In the genomic region with DNA sequence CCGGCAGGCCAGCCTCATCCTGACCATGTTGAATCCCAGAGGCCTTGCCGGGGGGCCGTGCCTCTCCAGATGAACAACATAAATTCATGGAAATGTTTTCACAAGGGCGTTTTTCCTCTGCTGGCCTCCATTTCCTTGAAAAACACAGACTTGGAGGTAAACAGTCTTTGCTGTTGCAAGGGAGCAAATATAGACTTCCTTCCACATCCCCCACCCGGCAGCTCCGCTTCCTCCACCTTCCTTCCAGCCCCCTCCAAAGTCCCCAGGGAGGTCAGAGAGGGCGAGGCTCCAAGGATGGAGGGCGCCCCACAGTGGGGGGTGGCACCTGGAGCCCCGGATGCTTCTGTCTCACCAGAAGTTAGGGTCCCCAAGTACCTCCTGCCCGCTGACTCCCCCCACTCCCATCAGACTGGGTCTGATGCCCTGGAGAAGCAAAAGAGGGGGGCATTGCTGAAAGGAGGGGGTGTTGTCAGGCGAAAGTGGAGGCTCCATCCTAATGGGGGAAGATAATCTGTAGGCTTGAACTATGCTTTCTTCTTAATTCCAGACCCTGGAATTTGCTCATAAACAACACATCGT, we compare ENCODE assay signal across 24 cellular contexts. TPM values are rescaled to one million over a fixed set of nuclear protein-coding genes. Genes with fewer than 3 reads are reported as not detected.
DNase-seq lines count a peak whose midpoint lies in the region; ATAC-seq, FAIRE-seq and TF ChIP-seq lines count a peak whose summit lies in the region.
"Had no signal": no experiment of that assay in that cellular context is flagged by ENCODE, and none has a peak within 500 bp of the region (broad histone marks: within the 10 kb centered on the region; RNA-seq: fewer than 3 reads in every experiment).

No MANE protein-coding gene starts in this region.

- no peaks in the 10 kb centered on the region for H3K9me1 ChIP-seq in endothelial cell of umbilical vein (replicated peaks; ENCODE audit: control insufficient read depth, extremely low read depth, insufficient read depth, low read length)

- peak overlapping the region in 2 of 3 experiments; percentile 74 to 80 for H3K27ac Mint-ChIP-seq in nephron
- H3K27ac Mint-ChIP-seq: CD8-positive, alpha-beta T cell had no signal

- 51 to 61% methylated on average over 12 of the region's 12 CpGs for WGBS in heart right ventricle, 2 donors

- dilution Hi-C loops in endothelial cell of umbilical vein (cut with MboI; ENCODE audit: extremely low pct_ligation_motif_present, low sequenced_read_pairs): no loop called here

- H2AFZ ChIP-seq in endothelial cell of umbilical vein (ENCODE audit: low read depth, low read length): peak overlapping the region; percentile 28
- H2AFZ ChIP-seq: PC-9 had no signal

- H3K9ac ChIP-seq in endothelial cell of umbilical vein (replicated peaks; ENCODE audit: extremely low read depth, insufficient read depth, low read length): no peak overlapping the region

- H3K4me3 ChIP-seq in heart right ventricle (no peak overlapping the region), endothelial cell of umbilical vein (replicated peaks in 1 of 3; ENCODE audit: insufficient read depth in 1 of 3, low read depth in 1 of 3, low read length in 3 of 3) (no peak overlapping the region), upper lobe of right lung (no peak overlapping the region)
- H3K4me3 ChIP-seq: A549, PC-9 had no signal

- peaks cover 0 to 6% (median 0%) of the 10 kb centered on the region in 11 donors for H3K9me3 ChIP-seq in heart right ventricle
- no peaks in the 10 kb centered on the region for H3K9me3 ChIP-seq in endothelial cell of umbilical vein (replicated peaks; ENCODE audit: control insufficient read depth, insufficient read depth, low read length)
- no peaks in the 10 kb centered on the region for H3K9me3 ChIP-seq in upper lobe of right lung
- H3K9me3 ChIP-seq: A549 had no signal

- no peaks in the 10 kb centered on the region for H4K20me1 ChIP-seq in endothelial cell of umbilical vein (replicated peaks; ENCODE audit: control insufficient read depth, extremely low read depth, insufficient read depth, low read length)

- TF ChIP-seq CTCF in heart right ventricle (IDR thresholded peaks at IDR 0.05) (peak in 1 of 9 donors; percentile 31), endothelial cell of umbilical vein (IDR thresholded peaks at IDR 0.05; ENCODE audit: extremely low read depth in 1 of 2, insufficient read depth in 1 of 2, low read depth in 1 of 2, low read length in 2 of 2) (no peak), nephron (IDR thresholded peaks at IDR 0.05; ENCODE audit: unreplicated experiment in 3 of 3) (no peak), upper lobe of right lung (IDR thresholded peaks at IDR 0.05) (no peak)

- no peak for TF ChIP-seq POLR2A in endothelial cell of umbilical vein (IDR thresholded peaks at IDR 0.05; ENCODE audit: low read depth, low read length)

- peak overlapping the region in 9 of 10 donors; percentile 10 to 85 (median 61) for H3K27ac ChIP-seq in heart right ventricle
- no peak overlapping the region for H3K27ac ChIP-seq in endothelial cell of umbilical vein (ENCODE audit: insufficient read depth, low read depth, low read length)
- H3K27ac ChIP-seq in upper lobe of right lung: peak overlapping the region; percentile 24
- H3K27ac ChIP-seq: A549, PC-9 had no signal

- no peaks in the 10 kb centered on the region for H3K9me3 Mint-ChIP-seq in nephron
- H3K9me3 Mint-ChIP-seq: CD8-positive, alpha-beta T cell had no signal

- H3K36me3 Mint-ChIP-seq in nephron (ENCODE audit: low read depth): no peaks in the 10 kb centered on the region
- H3K36me3 Mint-ChIP-seq: CD8-positive, alpha-beta T cell had no signal

- no peak overlapping the region for H3K4me3 Mint-ChIP-seq in nephron
- H3K4me3 Mint-ChIP-seq: CD8-positive, alpha-beta T cell had no signal

- H3K4me1 ChIP-seq in heart right ventricle (peaks cover 4 to 47% (median 22%) of the 10 kb centered on the region in 9 donors), endothelial cell of umbilical vein (ENCODE audit: control insufficient read depth, extremely low read depth, insufficient read depth, low read length) (peaks cover 21% of the 10 kb centered on the region), upper lobe of right lung (peaks cover 8% of the 10 kb centered on the region)
- H3K4me1 ChIP-seq: A549 had no signal

- no peaks in the 10 kb centered on the region for H3K79me2 ChIP-seq in endothelial cell of umbilical vein (ENCODE audit: control insufficient read depth, insufficient read depth, low read length)

- no peak overlapping the region for H3K4me2 ChIP-seq in endothelial cell of umbilical vein (ENCODE audit: insufficient read depth, low read length)
- H3K4me2 ChIP-seq: A549, PC-9 had no signal

- ATAC-seq in heart right ventricle: peak; percentile 35 to 89 (median 70)
- no peak for ATAC-seq in upper lobe of right lung
- ATAC-seq: A549; CD8-positive, alpha-beta T cell; HCT116 had no signal

- intact Hi-C loops in heart right ventricle (cut with DNase I) (no loop called here), cardiac septum (cut with DNase I) (no loop called here), endothelial cell of umbilical vein (cut with micrococcal nuclease) (loop anchor here (1.0 kb wide), 3 partner anchors 9 to 19 kb away; no protein-coding TSS in a partner anchor), upper lobe of right lung (cut with DNase I) (no loop called here)

- H3K27me3 Mint-ChIP-seq in nephron (ENCODE audit: low read depth): no peaks in the 10 kb centered on the region

- H3K27me3 ChIP-seq in heart right ventricle (no peaks in the 10 kb centered on the region), endothelial cell of umbilical vein (ENCODE audit: control insufficient read depth in 2 of 2, insufficient read depth in 2 of 2, low read length in 2 of 2) (no peaks in the 10 kb centered on the region), upper lobe of right lung (no peaks in the 10 kb centered on the region)

- FAIRE-seq in endothelial cell of umbilical vein (lab: Jason Lieb, UNC): peak; percentile 67
- FAIRE-seq: A549, GM19239, H1 had no signal

- H3K36me3 ChIP-seq in heart right ventricle (no peaks in the 10 kb centered on the region), endothelial cell of umbilical vein (ENCODE audit: control insufficient read depth in 2 of 2, extremely low read depth in 1 of 2, insufficient read depth in 2 of 2, low read length in 2 of 2) (no peaks in the 10 kb centered on the region), upper lobe of right lung (no peaks in the 10 kb centered on the region)

- DNase-seq in heart right ventricle (peak; percentile 28 to 51), cardiac septum (ENCODE audit: low spot score) (no peak), endothelial cell of umbilical vein (ENCODE audit: low read depth, low spot score) (peak; percentile 82), upper lobe of right lung (peak; percentile 59), DMS 273 treated with DMSO at 0.1 percent for 48 hours (lab: John Stamatoyannopoulos, UW) (no peak)
- no peak for DNase-seq in activated CD4-positive, CD25-positive, alpha-beta regulatory T cell treated with anti-CD3 and anti-CD28 coated beads, Interleukin-2, amount 50 U/mL, for 72 hours
- DNase-seq in stimulated activated CD4-positive, alpha-beta T cell treated with anti-CD3 and anti-CD28 coated beads, Interleukin-4, amount 100 ng/mL, for 1 hour: no peak
- DNase-seq: C1 segment of cervical spinal cord; CD8-positive, alpha-beta T cell; DMS153; KG1; NCI-H1092; NCI-H187 treated with DMSO at 0.1 percent for 48 hours; NCI-H2107; NCI-H2227 treated with DMSO at 0.1 percent for 48 hours; NCI-H510A treated with DMSO at 0.1 percent for 48 hours; NCI-H748 treated with DMSO at 0.1 percent for 48 hours; PC-9; SIG-M5 had no signal

- CTCF ChIA-PET in endothelial cell of umbilical vein (lab: Charles Lee): interaction anchor here (1.4 kb wide), 1 partner anchor 28 kb away, joined by 5 read pairs; no protein-coding TSS in a partner anchor

- POLR2A ChIA-PET in endothelial cell of umbilical vein (lab: Charles Lee): no interaction called here

- H3K4me1 Mint-ChIP-seq in nephron: peaks cover 38% of the 10 kb centered on the region

- BruUV-seq in endothelial cell of umbilical vein (replicated peaks; lab: Mats Ljungman, UMichigan): no TSS peak

TF ChIP-seq in endothelial cell of umbilical vein, 7 proteins besides CTCF, POLR2A, EP300 and RAD21:
- TF ChIP-seq JUN (IDR thresholded peaks at IDR 0.05; ENCODE audit: borderline replicate concordance, insufficient read depth, insufficient read length, low read depth): no peak
- TF ChIP-seq, protein P1, sequence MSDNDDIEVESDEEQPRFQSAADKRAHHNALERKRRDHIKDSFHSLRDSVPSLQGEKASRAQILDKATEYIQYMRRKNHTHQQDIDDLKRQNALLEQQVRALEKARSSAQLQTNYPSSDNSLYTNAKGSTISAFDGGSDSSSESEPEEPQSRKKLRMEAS (IDR thresholded peaks at IDR 0.05; ENCODE audit: insufficient read depth, insufficient read length): no peak
- no peak for TF ChIP-seq MYC (IDR thresholded peaks at IDR 0.05; ENCODE audit: low read depth, low read length)
- no peak for TF ChIP-seq POLR2AphosphoS5 (IDR thresholded peaks at IDR 0.05; ENCODE audit: insufficient read depth, low read depth, low read length)
- TF ChIP-seq EZH2 (IDR thresholded peaks at IDR 0.05; ENCODE audit: borderline replicate concordance, low read depth, low read length, severe bottlenecking): no peak
- TF ChIP-seq FOS (IDR thresholded peaks at IDR 0.05; ENCODE audit: borderline replicate concordance, insufficient read depth, low read length): no peak
- no peak for TF ChIP-seq GATA2 (IDR thresholded peaks at IDR 0.05; ENCODE audit: insufficient read depth, insufficient read length, low read depth, low read length)

RNA-seq across cellular contexts. Expression of a gene that starts 31.1 kb away (rescaled TPM):
- total RNA-seq in heart right ventricle (100 to 1,000 TPM; 409 to 787 (median 454) TPM), cardiac septum (362 TPM), endothelial cell of umbilical vein (731 and 743 TPM in 2 replicates), upper lobe of right lung (477 TPM)
- polyA plus RNA-seq in heart right ventricle (100 to 1,000 TPM; 293 to 352 TPM), endothelial cell of umbilical vein (476 and 529 TPM in 2 replicates)
- 479 and 499 TPM in 2 replicates for polyA plus RNA-seq in endothelial cell of umbilical vein (2011; cell fraction: cytosol; rRNA removed)
- 256 and 319 TPM in 2 replicates for polyA plus RNA-seq in endothelial cell of umbilical vein (2011; cell fraction: nucleus; rRNA removed)
- polyA plus RNA-seq in endothelial cell of umbilical vein (2012): 434 and 637 TPM in 2 replicates
- 422 and 653 TPM in 2 replicates for polyA minus RNA-seq in endothelial cell of umbilical vein
- 238 TPM for polyA minus RNA-seq in endothelial cell of umbilical vein (2011; cell fraction: cytosol; rRNA and poly(A)+ RNA removed)
- polyA minus RNA-seq in endothelial cell of umbilical vein (2011; cell fraction: nucleus; rRNA and poly(A)+ RNA removed): 185 and 221 TPM in 2 replicates

Comparison
In these comparisons a context has a peak if more than half of its experiments do, and no peak if none do; other contexts are left out.
1. DNase-seq: peak in heart right ventricle (2 of 2), endothelial cell of umbilical vein (single experiment) and upper lobe of right lung (single experiment); none in cardiac septum (single experiment), activated CD4-positive, CD25-positive, alpha-beta regulatory T cell treated with anti-CD3 and anti-CD28 coated beads, Interleukin-2, amount 50 U/mL, for 72 hours (single experiment), DMS 273 treated with DMSO at 0.1 percent for 48 hours (single experiment) and stimulated activated CD4-positive, alpha-beta T cell treated with anti-CD3 and anti-CD28 coated beads, Interleukin-4, amount 100 ng/mL, for 1 hour (single experiment).